In the genomic region with DNA sequence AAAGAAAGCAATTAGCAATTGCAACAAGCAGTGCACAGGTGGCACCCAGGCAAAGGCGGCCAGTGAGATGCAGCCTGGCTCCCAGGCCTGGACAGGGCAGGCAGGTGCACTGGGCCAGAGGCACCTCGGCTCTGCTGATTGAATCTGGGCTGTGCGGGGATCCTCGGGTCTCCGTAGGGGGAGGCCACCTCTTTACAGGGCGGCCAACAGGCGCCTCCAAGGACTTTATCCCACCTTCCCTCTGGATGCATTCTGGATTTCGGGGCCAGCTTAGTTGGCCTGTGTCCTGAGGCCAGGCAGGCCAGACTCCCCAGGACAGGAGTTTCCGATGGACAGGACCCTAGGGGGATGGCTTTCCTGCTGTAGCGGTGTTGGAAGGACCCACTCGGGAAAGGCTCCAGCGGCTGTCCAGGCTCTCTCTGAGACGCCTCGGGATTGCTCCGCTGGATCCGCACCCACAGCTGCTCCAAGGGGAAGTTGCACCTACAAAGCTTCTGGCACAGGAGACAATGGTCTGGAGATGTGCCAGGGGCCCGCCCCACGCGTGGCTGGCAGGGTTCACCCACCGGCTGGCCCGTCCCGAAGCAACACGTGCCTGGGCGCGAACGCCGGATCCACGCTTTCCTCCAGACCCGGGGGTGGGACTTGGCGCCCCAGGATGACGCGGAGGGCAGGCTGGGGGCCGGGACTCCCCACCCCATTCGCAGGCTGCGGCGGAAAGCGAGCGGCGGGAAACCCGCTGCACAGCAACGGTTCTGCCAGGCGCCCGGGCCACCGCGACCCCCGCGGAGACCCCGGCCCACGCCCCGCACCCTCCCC, we compare ENCODE assay signal across 1 cellular context.
TF ChIP-seq lines count a peak whose summit lies in the region.

No MANE protein-coding gene starts in this region.

TF ChIP-seq in K562, 482 proteins besides CTCF, POLR2A, EP300 and RAD21 (continued from another document and continues in another):
- TF ChIP-seq, protein P1, sequence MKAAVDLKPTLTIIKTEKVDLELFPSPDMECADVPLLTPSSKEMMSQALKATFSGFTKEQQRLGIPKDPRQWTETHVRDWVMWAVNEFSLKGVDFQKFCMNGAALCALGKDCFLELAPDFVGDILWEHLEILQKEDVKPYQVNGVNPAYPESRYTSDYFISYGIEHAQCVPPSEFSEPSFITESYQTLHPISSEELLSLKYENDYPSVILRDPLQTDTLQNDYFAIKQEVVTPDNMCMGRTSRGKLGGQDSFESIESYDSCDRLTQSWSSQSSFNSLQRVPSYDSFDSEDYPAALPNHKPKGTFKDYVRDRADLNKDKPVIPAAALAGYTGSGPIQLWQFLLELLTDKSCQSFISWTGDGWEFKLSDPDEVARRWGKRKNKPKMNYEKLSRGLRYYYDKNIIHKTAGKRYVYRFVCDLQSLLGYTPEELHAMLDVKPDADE (conservative IDR thresholded peaks at IDR 0.05; ENCODE audit: control insufficient read depth, low read depth, low read length) = peak; percentile 96
- TF ChIP-seq ZFX (CRISPR knock-in tag; IDR thresholded peaks at IDR 0.05) = no peak; the same call in 1 of the 2 replicates
- TF ChIP-seq ZNF3 (CRISPR knock-in tag; IDR thresholded peaks at IDR 0.05) = no peak
- TF ChIP-seq, protein P2, sequence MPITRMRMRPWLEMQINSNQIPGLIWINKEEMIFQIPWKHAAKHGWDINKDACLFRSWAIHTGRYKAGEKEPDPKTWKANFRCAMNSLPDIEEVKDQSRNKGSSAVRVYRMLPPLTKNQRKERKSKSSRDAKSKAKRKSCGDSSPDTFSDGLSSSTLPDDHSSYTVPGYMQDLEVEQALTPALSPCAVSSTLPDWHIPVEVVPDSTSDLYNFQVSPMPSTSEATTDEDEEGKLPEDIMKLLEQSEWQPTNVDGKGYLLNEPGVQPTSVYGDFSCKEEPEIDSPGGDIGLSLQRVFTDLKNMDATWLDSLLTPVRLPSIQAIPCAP (CRISPR knock-in tag; IDR thresholded peaks at IDR 0.05; ENCODE audit: borderline replicate concordance) = no peak
- TF ChIP-seq, protein P3, sequence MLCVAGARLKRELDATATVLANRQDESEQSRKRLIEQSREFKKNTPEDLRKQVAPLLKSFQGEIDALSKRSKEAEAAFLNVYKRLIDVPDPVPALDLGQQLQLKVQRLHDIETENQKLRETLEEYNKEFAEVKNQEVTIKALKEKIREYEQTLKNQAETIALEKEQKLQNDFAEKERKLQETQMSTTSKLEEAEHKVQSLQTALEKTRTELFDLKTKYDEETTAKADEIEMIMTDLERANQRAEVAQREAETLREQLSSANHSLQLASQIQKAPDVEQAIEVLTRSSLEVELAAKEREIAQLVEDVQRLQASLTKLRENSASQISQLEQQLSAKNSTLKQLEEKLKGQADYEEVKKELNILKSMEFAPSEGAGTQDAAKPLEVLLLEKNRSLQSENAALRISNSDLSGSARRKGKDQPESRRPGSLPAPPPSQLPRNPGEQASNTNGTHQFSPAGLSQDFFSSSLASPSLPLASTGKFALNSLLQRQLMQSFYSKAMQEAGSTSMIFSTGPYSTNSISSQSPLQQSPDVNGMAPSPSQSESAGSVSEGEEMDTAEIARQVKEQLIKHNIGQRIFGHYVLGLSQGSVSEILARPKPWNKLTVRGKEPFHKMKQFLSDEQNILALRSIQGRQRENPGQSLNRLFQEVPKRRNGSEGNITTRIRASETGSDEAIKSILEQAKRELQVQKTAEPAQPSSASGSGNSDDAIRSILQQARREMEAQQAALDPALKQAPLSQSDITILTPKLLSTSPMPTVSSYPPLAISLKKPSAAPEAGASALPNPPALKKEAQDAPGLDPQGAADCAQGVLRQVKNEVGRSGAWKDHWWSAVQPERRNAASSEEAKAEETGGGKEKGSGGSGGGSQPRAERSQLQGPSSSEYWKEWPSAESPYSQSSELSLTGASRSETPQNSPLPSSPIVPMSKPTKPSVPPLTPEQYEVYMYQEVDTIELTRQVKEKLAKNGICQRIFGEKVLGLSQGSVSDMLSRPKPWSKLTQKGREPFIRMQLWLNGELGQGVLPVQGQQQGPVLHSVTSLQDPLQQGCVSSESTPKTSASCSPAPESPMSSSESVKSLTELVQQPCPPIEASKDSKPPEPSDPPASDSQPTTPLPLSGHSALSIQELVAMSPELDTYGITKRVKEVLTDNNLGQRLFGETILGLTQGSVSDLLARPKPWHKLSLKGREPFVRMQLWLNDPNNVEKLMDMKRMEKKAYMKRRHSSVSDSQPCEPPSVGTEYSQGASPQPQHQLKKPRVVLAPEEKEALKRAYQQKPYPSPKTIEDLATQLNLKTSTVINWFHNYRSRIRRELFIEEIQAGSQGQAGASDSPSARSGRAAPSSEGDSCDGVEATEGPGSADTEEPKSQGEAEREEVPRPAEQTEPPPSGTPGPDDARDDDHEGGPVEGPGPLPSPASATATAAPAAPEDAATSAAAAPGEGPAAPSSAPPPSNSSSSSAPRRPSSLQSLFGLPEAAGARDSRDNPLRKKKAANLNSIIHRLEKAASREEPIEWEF (CRISPR knock-in tag; IDR thresholded peaks at IDR 0.05) = no peak
- 0 out of 4 replicates have a peak, but pooled peaks of 1 of the 2 experiments have one; percentile 25 for TF ChIP-seq TEAD1 (CRISPR knock-in tag; IDR thresholded peaks at IDR 0.05)
- peak; percentile 96 to 99 for TF ChIP-seq SIN3A (IDR thresholded peaks at IDR 0.05; ENCODE audit: borderline replicate concordance in 2 of 2, control insufficient read depth in 1 of 2, low read depth in 2 of 2, low read length in 2 of 2)
- TF ChIP-seq CEBPG (CRISPR knock-in tag; IDR thresholded peaks at IDR 0.05) = no peak
- no peak for TF ChIP-seq CEBPG (tag; conservative IDR thresholded peaks at IDR 0.05 in 1 of 2, IDR thresholded peaks at IDR 0.05 in 1 of 2)
- peak; percentile 73 for TF ChIP-seq CXXC5 (CRISPR knock-in tag; IDR thresholded peaks at IDR 0.05)
- TF ChIP-seq CCNT2 (IDR thresholded peaks at IDR 0.05; ENCODE audit: borderline replicate concordance, extremely low read depth, insufficient read length, low read depth, low read length) = peak; percentile 30
- no peak for TF ChIP-seq HNRNPK (IDR thresholded peaks at IDR 0.05; ENCODE audit: low read depth, low read length, poor library complexity, severe bottlenecking)
- no peak for TF ChIP-seq U2AF2 (optimal IDR thresholded peaks at IDR 0.05; ENCODE audit: low read depth, low read length)
- peak; percentile 47 for TF ChIP-seq TAF1 (IDR thresholded peaks at IDR 0.05; ENCODE audit: control insufficient read depth, extremely low read depth, insufficient read depth, low read length, severe bottlenecking)
- TF ChIP-seq, protein P4, sequence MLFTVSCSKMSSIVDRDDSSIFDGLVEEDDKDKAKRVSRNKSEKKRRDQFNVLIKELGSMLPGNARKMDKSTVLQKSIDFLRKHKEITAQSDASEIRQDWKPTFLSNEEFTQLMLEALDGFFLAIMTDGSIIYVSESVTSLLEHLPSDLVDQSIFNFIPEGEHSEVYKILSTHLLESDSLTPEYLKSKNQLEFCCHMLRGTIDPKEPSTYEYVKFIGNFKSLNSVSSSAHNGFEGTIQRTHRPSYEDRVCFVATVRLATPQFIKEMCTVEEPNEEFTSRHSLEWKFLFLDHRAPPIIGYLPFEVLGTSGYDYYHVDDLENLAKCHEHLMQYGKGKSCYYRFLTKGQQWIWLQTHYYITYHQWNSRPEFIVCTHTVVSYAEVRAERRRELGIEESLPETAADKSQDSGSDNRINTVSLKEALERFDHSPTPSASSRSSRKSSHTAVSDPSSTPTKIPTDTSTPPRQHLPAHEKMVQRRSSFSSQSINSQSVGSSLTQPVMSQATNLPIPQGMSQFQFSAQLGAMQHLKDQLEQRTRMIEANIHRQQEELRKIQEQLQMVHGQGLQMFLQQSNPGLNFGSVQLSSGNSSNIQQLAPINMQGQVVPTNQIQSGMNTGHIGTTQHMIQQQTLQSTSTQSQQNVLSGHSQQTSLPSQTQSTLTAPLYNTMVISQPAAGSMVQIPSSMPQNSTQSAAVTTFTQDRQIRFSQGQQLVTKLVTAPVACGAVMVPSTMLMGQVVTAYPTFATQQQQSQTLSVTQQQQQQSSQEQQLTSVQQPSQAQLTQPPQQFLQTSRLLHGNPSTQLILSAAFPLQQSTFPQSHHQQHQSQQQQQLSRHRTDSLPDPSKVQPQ (CRISPR knock-in tag; IDR thresholded peaks at IDR 0.05; ENCODE audit: borderline replicate concordance) = no peak
- TF ChIP-seq, protein P5, sequence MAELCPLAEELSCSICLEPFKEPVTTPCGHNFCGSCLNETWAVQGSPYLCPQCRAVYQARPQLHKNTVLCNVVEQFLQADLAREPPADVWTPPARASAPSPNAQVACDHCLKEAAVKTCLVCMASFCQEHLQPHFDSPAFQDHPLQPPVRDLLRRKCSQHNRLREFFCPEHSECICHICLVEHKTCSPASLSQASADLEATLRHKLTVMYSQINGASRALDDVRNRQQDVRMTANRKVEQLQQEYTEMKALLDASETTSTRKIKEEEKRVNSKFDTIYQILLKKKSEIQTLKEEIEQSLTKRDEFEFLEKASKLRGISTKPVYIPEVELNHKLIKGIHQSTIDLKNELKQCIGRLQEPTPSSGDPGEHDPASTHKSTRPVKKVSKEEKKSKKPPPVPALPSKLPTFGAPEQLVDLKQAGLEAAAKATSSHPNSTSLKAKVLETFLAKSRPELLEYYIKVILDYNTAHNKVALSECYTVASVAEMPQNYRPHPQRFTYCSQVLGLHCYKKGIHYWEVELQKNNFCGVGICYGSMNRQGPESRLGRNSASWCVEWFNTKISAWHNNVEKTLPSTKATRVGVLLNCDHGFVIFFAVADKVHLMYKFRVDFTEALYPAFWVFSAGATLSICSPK (IDR thresholded peaks at IDR 0.05; ENCODE audit: borderline replicate concordance) = no peak
- TF ChIP-seq, protein P6, sequence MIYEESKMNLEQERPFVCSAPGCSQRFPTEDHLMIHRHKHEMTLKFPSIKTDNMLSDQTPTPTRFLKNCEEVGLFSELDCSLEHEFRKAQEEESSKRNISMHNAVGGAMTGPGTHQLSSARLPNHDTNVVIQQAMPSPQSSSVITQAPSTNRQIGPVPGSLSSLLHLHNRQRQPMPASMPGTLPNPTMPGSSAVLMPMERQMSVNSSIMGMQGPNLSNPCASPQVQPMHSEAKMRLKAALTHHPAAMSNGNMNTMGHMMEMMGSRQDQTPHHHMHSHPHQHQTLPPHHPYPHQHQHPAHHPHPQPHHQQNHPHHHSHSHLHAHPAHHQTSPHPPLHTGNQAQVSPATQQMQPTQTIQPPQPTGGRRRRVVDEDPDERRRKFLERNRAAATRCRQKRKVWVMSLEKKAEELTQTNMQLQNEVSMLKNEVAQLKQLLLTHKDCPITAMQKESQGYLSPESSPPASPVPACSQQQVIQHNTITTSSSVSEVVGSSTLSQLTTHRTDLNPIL (CRISPR knock-in tag; IDR thresholded peaks at IDR 0.05) = no peak
- no peak for TF ChIP-seq ZNF24 (IDR thresholded peaks at IDR 0.05)
- TF ChIP-seq ZC3H4 (CRISPR knock-in tag; IDR thresholded peaks at IDR 0.05; ENCODE audit: borderline replicate concordance) = no peak
- TF ChIP-seq ZBTB17 (CRISPR knock-in tag; IDR thresholded peaks at IDR 0.05) = no peak
- TF ChIP-seq, protein P7, sequence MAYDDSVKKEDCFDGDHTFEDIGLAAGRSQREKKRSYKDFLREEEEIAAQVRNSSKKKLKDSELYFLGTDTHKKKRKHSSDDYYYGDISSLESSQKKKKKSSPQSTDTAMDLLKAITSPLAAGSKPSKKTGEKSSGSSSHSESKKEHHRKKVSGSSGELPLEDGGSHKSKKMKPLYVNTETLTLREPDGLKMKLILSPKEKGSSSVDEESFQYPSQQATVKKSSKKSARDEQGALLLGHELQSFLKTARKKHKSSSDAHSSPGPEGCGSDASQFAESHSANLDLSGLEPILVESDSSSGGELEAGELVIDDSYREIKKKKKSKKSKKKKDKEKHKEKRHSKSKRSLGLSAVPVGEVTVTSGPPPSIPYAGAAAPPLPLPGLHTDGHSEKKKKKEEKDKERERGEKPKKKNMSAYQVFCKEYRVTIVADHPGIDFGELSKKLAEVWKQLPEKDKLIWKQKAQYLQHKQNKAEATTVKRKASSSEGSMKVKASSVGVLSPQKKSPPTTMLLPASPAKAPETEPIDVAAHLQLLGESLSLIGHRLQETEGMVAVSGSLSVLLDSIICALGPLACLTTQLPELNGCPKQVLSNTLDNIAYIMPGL (CRISPR knock-in tag; IDR thresholded peaks at IDR 0.05) = no peak; the same call in 1 of the 2 replicates
- TF ChIP-seq ZNF316 (IDR thresholded peaks at IDR 0.05) = no peak
- TF ChIP-seq ZNF165 (CRISPR knock-in tag; IDR thresholded peaks at IDR 0.05; ENCODE audit: borderline replicate concordance) = no peak
- peak; percentile 78; the same call in 1 of the 2 replicates for TF ChIP-seq HNRNPL (IDR thresholded peaks at IDR 0.05; ENCODE audit: low read depth, low read length)
- peak; percentile 66 for TF ChIP-seq NEUROD1 (IDR thresholded peaks at IDR 0.05; ENCODE audit: borderline replicate concordance, low read depth, low read length, partially characterized antibody)
- TF ChIP-seq ARID2 (IDR thresholded peaks at IDR 0.05) = no peak
- TF ChIP-seq, protein P8, sequence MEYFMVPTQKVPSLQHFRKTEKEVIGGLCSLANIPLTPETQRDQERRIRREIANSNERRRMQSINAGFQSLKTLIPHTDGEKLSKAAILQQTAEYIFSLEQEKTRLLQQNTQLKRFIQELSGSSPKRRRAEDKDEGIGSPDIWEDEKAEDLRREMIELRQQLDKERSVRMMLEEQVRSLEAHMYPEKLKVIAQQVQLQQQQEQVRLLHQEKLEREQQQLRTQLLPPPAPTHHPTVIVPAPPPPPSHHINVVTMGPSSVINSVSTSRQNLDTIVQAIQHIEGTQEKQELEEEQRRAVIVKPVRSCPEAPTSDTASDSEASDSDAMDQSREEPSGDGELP (CRISPR knock-in tag; IDR thresholded peaks at IDR 0.05; ENCODE audit: borderline replicate concordance) = peak; percentile 83; the same call in 1 of the 2 replicates
- TF ChIP-seq SMARCC2 (IDR thresholded peaks at IDR 0.05; ENCODE audit: low read depth) = no peak
- TF ChIP-seq ERF (CRISPR knock-in tag; IDR thresholded peaks at IDR 0.05) = no peak
- TF ChIP-seq KHSRP (IDR thresholded peaks at IDR 0.05) = peak; percentile 40; the same call in 1 of the 2 replicates
- TF ChIP-seq HNRNPH1 (optimal IDR thresholded peaks at IDR 0.05; ENCODE audit: low read depth, low read length) = no peak
- TF ChIP-seq, protein P9, sequence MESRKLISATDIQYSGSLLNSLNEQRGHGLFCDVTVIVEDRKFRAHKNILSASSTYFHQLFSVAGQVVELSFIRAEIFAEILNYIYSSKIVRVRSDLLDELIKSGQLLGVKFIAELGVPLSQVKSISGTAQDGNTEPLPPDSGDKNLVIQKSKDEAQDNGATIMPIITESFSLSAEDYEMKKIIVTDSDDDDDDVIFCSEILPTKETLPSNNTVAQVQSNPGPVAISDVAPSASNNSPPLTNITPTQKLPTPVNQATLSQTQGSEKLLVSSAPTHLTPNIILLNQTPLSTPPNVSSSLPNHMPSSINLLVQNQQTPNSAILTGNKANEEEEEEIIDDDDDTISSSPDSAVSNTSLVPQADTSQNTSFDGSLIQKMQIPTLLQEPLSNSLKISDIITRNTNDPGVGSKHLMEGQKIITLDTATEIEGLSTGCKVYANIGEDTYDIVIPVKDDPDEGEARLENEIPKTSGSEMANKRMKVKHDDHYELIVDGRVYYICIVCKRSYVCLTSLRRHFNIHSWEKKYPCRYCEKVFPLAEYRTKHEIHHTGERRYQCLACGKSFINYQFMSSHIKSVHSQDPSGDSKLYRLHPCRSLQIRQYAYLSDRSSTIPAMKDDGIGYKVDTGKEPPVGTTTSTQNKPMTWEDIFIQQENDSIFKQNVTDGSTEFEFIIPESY (CRISPR knock-in tag; IDR thresholded peaks at IDR 0.05) = 0 out of 2 replicates have a peak, but pooled peaks have one; percentile 23
- TF ChIP-seq ZFP36 (IDR thresholded peaks at IDR 0.05; ENCODE audit: low read depth, low read length, partially characterized antibody) = no peak
- TF ChIP-seq GTF2F1 (IDR thresholded peaks at IDR 0.05; ENCODE audit: low read depth, low read length) = no peak
- no peak for TF ChIP-seq JUNB (CRISPR knock-in tag; conservative IDR thresholded peaks at IDR 0.05)
